ENCODE assay signal across 8 cellular contexts in the genomic region with DNA sequence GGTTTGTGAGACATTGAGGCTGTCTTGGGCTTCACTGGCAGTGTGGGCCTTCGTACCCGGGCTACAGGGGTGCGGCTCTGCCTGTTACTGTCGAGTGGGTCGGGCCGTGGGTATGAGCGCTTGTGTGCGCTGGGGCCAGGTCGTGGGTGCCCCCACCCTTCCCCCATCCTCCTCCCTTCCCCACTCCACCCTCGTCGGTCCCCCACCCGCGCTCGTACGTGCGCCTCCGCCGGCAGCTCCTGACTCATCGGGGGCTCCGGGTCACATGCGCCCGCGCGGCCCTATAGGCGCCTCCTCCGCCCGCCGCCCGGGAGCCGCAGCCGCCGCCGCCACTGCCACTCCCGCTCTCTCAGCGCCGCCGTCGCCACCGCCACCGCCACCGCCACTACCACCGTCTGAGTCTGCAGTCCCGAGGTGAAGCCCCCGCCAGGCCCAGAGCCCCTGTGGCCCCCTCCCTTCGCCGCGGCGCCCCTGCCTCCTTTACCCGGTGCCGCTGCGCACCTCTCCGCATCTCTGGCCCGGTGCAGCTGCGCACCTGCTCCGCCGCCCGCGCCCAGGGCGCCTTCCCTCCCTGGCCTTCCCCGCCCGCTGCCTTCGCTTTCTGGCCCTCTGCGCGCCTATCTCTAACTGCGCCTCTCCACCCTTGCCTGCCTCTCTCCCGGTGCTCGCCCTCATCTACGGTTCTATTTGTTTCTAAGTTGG. TPM values are rescaled to one million over a fixed set of nuclear protein-coding genes. Genes with fewer than 3 reads are reported as not detected.
A peak's percentile ranks its signal among the peaks of the same experiment; 100 is the strongest.
DNase-seq lines count a peak whose midpoint lies in the region; ATAC-seq and TF ChIP-seq lines count a peak whose summit lies in the region.

A gene (plus strand): TSS at position 335 of the 702 bp plus-strand sequence. CDS start 1,253 bp downstream, outside the sequence.

- DNase-seq in ELR (ENCODE audit: low read depth) (peak; percentile 83), HCEC 1CT (peak; percentile 59), NCI-H1694 treated with DMSO at 0.1 percent for 48 hours (lab: John Stamatoyannopoulos, UW) (peak; percentile 80), chondrocyte (ENCODE audit: low spot score) (peak; percentile 90)
- peak; percentile 86 to 88 for DNase-seq in activated CD4-positive, alpha-beta T cell treated with anti-CD3 and anti-CD28 coated beads for 4 hours
- peak; percentile 78 to 82 for DNase-seq in stimulated activated CD4-positive, alpha-beta T cell treated with anti-CD3 and anti-CD28 coated beads, Interleukin-1b, Interleukin-23, amount 100 ng/mL, for 4 hours (ENCODE audit: low read depth in 2 of 2)

- H3K27ac ChIP-seq in layer of hippocampus (ENCODE audit: low read depth, low read length), result peak within 1 kb of the TSS; percentile 90

- no peaks in the 10 kb centered on the region for H3K27me3 ChIP-seq in layer of hippocampus (ENCODE audit: control insufficient read depth, insufficient read depth, low read length)

- peak within 1 kb of the TSS; percentile 84 for H3K4me3 Mint-ChIP-seq in chondrocyte (ENCODE audit: unreplicated experiment)

- H3K27me3 Mint-ChIP-seq in chondrocyte (ENCODE audit: low read depth), result no peaks in the 10 kb centered on the region

- ATAC-seq in GM19467 (IDR thresholded peaks at IDR 0.05; ENCODE audit: unreplicated experiment), result no peak

- no peak for TF ChIP-seq CTCF in chondrocyte (IDR thresholded peaks at IDR 0.05)

- H3K36me3 Mint-ChIP-seq in chondrocyte (ENCODE audit: low read depth), result peaks cover 5% of the 10 kb centered on the region

- peak within 1 kb of the TSS; percentile 65 for H3K27ac Mint-ChIP-seq in chondrocyte (ENCODE audit: unreplicated experiment)

- no peaks in the 10 kb centered on the region for H3K9me3 Mint-ChIP-seq in chondrocyte (ENCODE audit: low read depth)

- peaks cover 31% of the 10 kb centered on the region for H3K4me1 Mint-ChIP-seq in chondrocyte (ENCODE audit: low read depth)

RNA-seq across cellular contexts. Expression of the gene that starts here (rescaled TPM):
- total RNA-seq in chondrocyte, result 22.2 to 60.8 TPM (median 58.6 TPM) in 3 replicates
